Comparison of ENCODE assay signal across 11 cellular contexts in genomic region chr10:92142949-92143348, GRCh38.
DNase-seq lines count a peak whose midpoint lies in the region; ATAC-seq, FAIRE-seq and TF ChIP-seq lines count a peak whose summit lies in the region.
"Had no signal": no experiment of that assay in that cellular context is flagged by ENCODE, and none has a peak within 500 bp of the region (broad histone marks: within the 10 kb centered on the region; RNA-seq: fewer than 3 reads in every experiment).

No MANE protein-coding gene starts in this region.

- no peak for DNase-seq in ascending aorta (ENCODE audit: low spot score in 2 of 2)
- no peak for DNase-seq in SK-N-DZ (ENCODE audit: low spot score)
- DNase-seq in COR-L47 (lab: John Stamatoyannopoulos, UW): no peak
- no peak for DNase-seq in H54 (ENCODE audit: insufficient read length, low spot score)
- DNase-seq in NCI-H1105 treated with DMSO at 0.1 percent for 48 hours (lab: John Stamatoyannopoulos, UW): no peak
- DNase-seq: hippocampal formation, SJCRH30 had no signal

- H3K27me3 ChIP-seq in ascending aorta: no peaks in the 10 kb centered on the region
- H3K27me3 ChIP-seq: SJCRH30 had no signal

- peak; percentile 76 for ATAC-seq in GM18505 (IDR thresholded peaks at IDR 0.05; ENCODE audit: unreplicated experiment)
- peak; percentile 74 for ATAC-seq in GM21528 (IDR thresholded peaks at IDR 0.05; ENCODE audit: low FRiP score, unreplicated experiment)
- ATAC-seq in HG03280 (IDR thresholded peaks at IDR 0.05; ENCODE audit: unreplicated experiment): peak; percentile 72

- no peak for TF ChIP-seq CTCF in ascending aorta (IDR thresholded peaks at IDR 0.05)

- no peaks in the 10 kb centered on the region for H3K9me3 ChIP-seq in ascending aorta
- H3K9me3 ChIP-seq: HAP-1, SJCRH30 had no signal

- H3K27ac ChIP-seq in ascending aorta: peak overlapping the region; percentile 83 to 84
- H3K27ac ChIP-seq: SJCRH30 had no signal

- peaks cover 7 to 38% of the 10 kb centered on the region in 2 donors for H3K4me1 ChIP-seq in ascending aorta
- H3K4me1 ChIP-seq: SJCRH30 had no signal

- no peak for TF ChIP-seq POLR2A in GM18505 (IDR thresholded peaks at IDR 0.05; ENCODE audit: borderline replicate concordance, extremely low read depth, insufficient read depth, insufficient read length)
- TF ChIP-seq POLR2A in H54 (IDR thresholded peaks at IDR 0.05; ENCODE audit: low read depth, low read length): no peak

- H3K36me3 ChIP-seq in ascending aorta: no peaks in the 10 kb centered on the region
- H3K36me3 ChIP-seq: HAP-1, SJCRH30 had no signal

- FAIRE-seq in H54 (lab: Jason Lieb, UNC): no peak

- H3K4me3 ChIP-seq in ascending aorta: peak overlapping the region in 1 of 2 donors; percentile 22
- H3K4me3 ChIP-seq: HAP-1, SJCRH30 had no signal

- intact Hi-C loops in ascending aorta (cut with DNase I): loop anchor here (2.0 to 5.0 kb wide), 2 partner anchors 18 to 41 kb away; no protein-coding TSS in a partner anchor
